ENCODE assay signal across 24 cellular contexts in genomic region chr3:94349310-94349848, GRCh38.
"Had no signal": no experiment of that assay in that cellular context is flagged by ENCODE, and none has a peak within 500 bp of the region (broad histone marks: within the 10 kb centered on the region; RNA-seq: fewer than 3 reads in every experiment).

No MANE protein-coding gene starts in this region.

- H3K4me1 Mint-ChIP-seq: activated CD4-positive, alpha-beta memory T cell treated with anti-CD3 and anti-CD28 coated beads, Interleukin-2, amount 10 ng/mL, durations not matched to agents 7 days and 5 days; activated naive CD8-positive, alpha-beta T cell treated with anti-CD3 and anti-CD28 coated beads, Interleukin-2, amount 10 ng/mL, durations not matched to agents 7 days and 5 days; immature natural killer cell; stimulated activated memory B cell treated with anti-CD40 and anti-IgM and Interleukin-4, amounts not matched to agents 10 μg/mL and 1 μg/mL and 100 μg/mL, for 72 hours had no signal

- H3K27me3 Mint-ChIP-seq: activated CD4-positive, alpha-beta memory T cell treated with anti-CD3 and anti-CD28 coated beads, Interleukin-2, amount 10 ng/mL, durations not matched to agents 7 days and 5 days; activated naive CD8-positive, alpha-beta T cell treated with anti-CD3 and anti-CD28 coated beads, Interleukin-2, amount 10 ng/mL, durations not matched to agents 7 days and 5 days; natural killer cell treated with Interleukin-12 subunit alpha and Interleukin-12 subunit beta and Interleukin-15 and Interleukin-18, amount 100 ng/mL, for 72 hours; stimulated activated memory B cell treated with anti-CD40 and anti-IgM and Interleukin-4, amounts not matched to agents 10 μg/mL and 1 μg/mL and 100 μg/mL, for 72 hours had no signal

- H3K4me1 ChIP-seq: body of pancreas, foreskin keratinocyte, right lobe of liver, stomach, transverse colon had no signal

- H3K4me3 ChIP-seq: body of pancreas, right lobe of liver, stomach, transverse colon had no signal

- ATAC-seq: activated T-cell treated with anti-CD3 and anti-CD28 coated beads, Interleukin-2, amount 50 U/mL, for 72 hours; body of pancreas; foreskin keratinocyte; left ventricle myocardium superior; natural killer cell treated with Interleukin-12 subunit alpha and Interleukin-12 subunit beta and Interleukin-15 and Interleukin-18, amount 100 ng/mL, for 72 hours; right lobe of liver; stimulated activated memory B cell treated with anti-CD40 and anti-IgM and Interleukin-4, amounts not matched to agents 10 μg/mL and 1 μg/mL and 100 μg/mL, for 72 hours had no signal

- H3K36me3 Mint-ChIP-seq: activated naive CD8-positive, alpha-beta T cell treated with anti-CD3 and anti-CD28 coated beads, Interleukin-2, amount 10 ng/mL, durations not matched to agents 7 days and 5 days; immature natural killer cell; natural killer cell treated with Interleukin-12 subunit alpha and Interleukin-12 subunit beta and Interleukin-15 and Interleukin-18, amount 100 ng/mL, for 72 hours; stimulated activated memory B cell treated with anti-CD40 and anti-IgM and Interleukin-4, amounts not matched to agents 10 μg/mL and 1 μg/mL and 100 μg/mL, for 72 hours had no signal

- DNase-seq: activated CD4-positive, alpha-beta memory T cell treated with anti-CD3 and anti-CD28 coated beads, Interleukin-2, amount 10 ng/mL, durations not matched to agents 7 days and 5 days; activated CD4-positive, alpha-beta T cell treated with anti-CD3 and anti-CD28 coated beads for 48 hours; activated effector memory CD4-positive, alpha-beta T cell treated with Interleukin-2 at 50 U/mL for 16 hours; activated naive CD4-positive, alpha-beta T cell treated with anti-CD3 and anti-CD28 coated beads for 36 hours; activated naive CD8-positive, alpha-beta T cell treated with anti-CD3 and anti-CD28 coated beads, Interleukin-2, amount 10 ng/mL, durations not matched to agents 7 days and 5 days; activated T-cell treated with anti-CD3 and anti-CD28 coated beads, Interleukin-2, amount 50 U/mL, for 72 hours; amygdala; body of pancreas; effector CD4-positive, alpha-beta T cell; erythroblast; foreskin keratinocyte; immature natural killer cell; left ventricle myocardium superior; mammary epithelial cell; nucleus accumbens; right lobe of liver; small intestine; stomach; T1000; transverse colon had no signal

- H3K9me3 ChIP-seq: body of pancreas, right lobe of liver, stomach, transverse colon had no signal

- H3K36me3 ChIP-seq: right lobe of liver, stomach, transverse colon had no signal

- H3K9me3 Mint-ChIP-seq: activated naive CD8-positive, alpha-beta T cell treated with anti-CD3 and anti-CD28 coated beads, Interleukin-2, amount 10 ng/mL, durations not matched to agents 7 days and 5 days had no signal

- H3K27ac Mint-ChIP-seq: activated CD4-positive, alpha-beta memory T cell treated with anti-CD3 and anti-CD28 coated beads, Interleukin-2, amount 10 ng/mL, durations not matched to agents 7 days and 5 days; activated naive CD4-positive, alpha-beta T cell treated with anti-CD3 and anti-CD28 coated beads for 36 hours; activated naive CD8-positive, alpha-beta T cell treated with anti-CD3 and anti-CD28 coated beads, Interleukin-2, amount 10 ng/mL, durations not matched to agents 7 days and 5 days; activated T-cell treated with anti-CD3 and anti-CD28 coated beads, Interleukin-2, amount 50 U/mL, for 72 hours; immature natural killer cell; natural killer cell treated with Interleukin-12 subunit alpha and Interleukin-12 subunit beta and Interleukin-15 and Interleukin-18, amount 100 ng/mL, for 72 hours; stimulated activated memory B cell treated with anti-CD40 and anti-IgM and Interleukin-4, amounts not matched to agents 10 μg/mL and 1 μg/mL and 100 μg/mL, for 72 hours; T-helper 1 cell treated with Interleukin-12 subunit alpha and Interleukin-12 subunit beta and Interleukin-4 antibody, amounts not matched to agents 30 μg/mL and 1 μg/mL, for 36 hours had no signal

- H3K4me3 Mint-ChIP-seq: activated CD4-positive, alpha-beta memory T cell treated with anti-CD3 and anti-CD28 coated beads, Interleukin-2, amount 10 ng/mL, durations not matched to agents 7 days and 5 days; activated naive CD4-positive, alpha-beta T cell treated with anti-CD3 and anti-CD28 coated beads for 36 hours; activated naive CD8-positive, alpha-beta T cell treated with anti-CD3 and anti-CD28 coated beads, Interleukin-2, amount 10 ng/mL, durations not matched to agents 7 days and 5 days; activated T-cell treated with anti-CD3 and anti-CD28 coated beads, Interleukin-2, amount 50 U/mL, for 72 hours; immature natural killer cell; natural killer cell treated with Interleukin-12 subunit alpha and Interleukin-12 subunit beta and Interleukin-15 and Interleukin-18, amount 100 ng/mL, for 72 hours; stimulated activated memory B cell treated with anti-CD40 and anti-IgM and Interleukin-4, amounts not matched to agents 10 μg/mL and 1 μg/mL and 100 μg/mL, for 72 hours; T-helper 1 cell treated with Interleukin-12 subunit alpha and Interleukin-12 subunit beta and Interleukin-4 antibody, amounts not matched to agents 30 μg/mL and 1 μg/mL, for 36 hours had no signal

- H3K27ac ChIP-seq: body of pancreas, foreskin keratinocyte, right lobe of liver, stomach, transverse colon had no signal

- FAIRE-seq: small intestine, urothelium cell line had no signal

- H3K27me3 ChIP-seq: body of pancreas, foreskin keratinocyte, right lobe of liver, stomach, transverse colon had no signal
